In genomic region chr5:88883566-88884434, GRCh38 we compare ENCODE assay signal across 8 cellular contexts. TPM values are rescaled to one million over a fixed set of nuclear protein-coding genes. Genes with fewer than 3 reads are reported as not detected.
A peak's percentile ranks its signal among the peaks of the same experiment; 100 is the strongest.
DNase-seq lines count a peak whose midpoint lies in the region; ATAC-seq and TF ChIP-seq lines count a peak whose summit lies in the region.

No MANE protein-coding gene starts in this region.

- H3K27me3 ChIP-seq in neural cell (ENCODE audit: insufficient read depth, low read depth, low read length): peaks cover 45% of the 10 kb centered on the region

- H3K9ac ChIP-seq in neural cell (ENCODE audit: low read length): peak overlapping the region; percentile 57

- TF ChIP-seq EP300 in neural cell (conservative IDR thresholded peaks at IDR 0.05; ENCODE audit: poor library complexity, severe bottlenecking): peak; percentile 20

- H3K79me2 ChIP-seq in neural cell (replicated peaks; ENCODE audit: insufficient read depth, low read length): no peaks in the 10 kb centered on the region

- H3K27me3 Mint-ChIP-seq in activated T-helper 2 cell treated with anti-CD3 and anti-CD28 coated beads, Interferon-gamma antibody, Interleukin-2, Interleukin-4, amounts not matched to agents 10 μg/mL and 5 μg/mL and 100 μg/mL, durations not matched to agents 14 hours and 24 hours and 36 hours (ENCODE audit: low read depth): peaks cover 76% of the 10 kb centered on the region

- peak overlapping the region; percentile 79 for H3K4me3 ChIP-seq in neural cell (ENCODE audit: low read length)

- peak overlapping the region; percentile 52 for H3K27ac ChIP-seq in neural cell (ENCODE audit: low read length)

- intact Hi-C loops in activated T-helper 2 cell treated with anti-CD3 and anti-CD28 coated beads, Interferon-gamma antibody, Interleukin-2, Interleukin-4, amounts not matched to agents 10 μg/mL and 5 μg/mL and 100 μg/mL, durations not matched to agents 14 hours and 24 hours and 36 hours (cut with micrococcal nuclease): loop anchor here (1.0 to 10.0 kb wide), 5 partner anchors 56 to 1099 kb away; no protein-coding TSS in a partner anchor

- peak overlapping the region; percentile 15 for H2AFZ ChIP-seq in neural cell (ENCODE audit: low read depth, low read length)

- H3K4me2 ChIP-seq in neural cell (ENCODE audit: low read length): peak overlapping the region; percentile 76

- peak overlapping the region; percentile 81 for H3K4me3 Mint-ChIP-seq in activated T-helper 2 cell treated with anti-CD3 and anti-CD28 coated beads, Interferon-gamma antibody, Interleukin-2, Interleukin-4, amounts not matched to agents 10 μg/mL and 5 μg/mL and 100 μg/mL, durations not matched to agents 14 hours and 24 hours and 36 hours (ENCODE audit: low read depth)

- peak; percentile 39 for TF ChIP-seq CTCF in neural cell (IDR thresholded peaks at IDR 0.05; ENCODE audit: poor library complexity, severe bottlenecking)

- peak; percentile 21 for ATAC-seq in HG02610 (IDR thresholded peaks at IDR 0.05; ENCODE audit: unreplicated experiment)
- no peak for ATAC-seq in GM21381 (IDR thresholded peaks at IDR 0.05; ENCODE audit: unreplicated experiment)

- no peaks in the 10 kb centered on the region for H3K9me3 ChIP-seq in neural cell (ENCODE audit: low read length)

- H3K9me2 ChIP-seq in neural cell (ENCODE audit: insufficient read depth, low read length): no peaks in the 10 kb centered on the region

- no peaks in the 10 kb centered on the region for H3K36me3 ChIP-seq in neural cell (ENCODE audit: insufficient read depth, low read length)

- H4K20me1 ChIP-seq in neural cell (ENCODE audit: insufficient read depth): no peaks in the 10 kb centered on the region

- no peaks in the 10 kb centered on the region for H3K9me3 Mint-ChIP-seq in activated T-helper 2 cell treated with anti-CD3 and anti-CD28 coated beads, Interferon-gamma antibody, Interleukin-2, Interleukin-4, amounts not matched to agents 10 μg/mL and 5 μg/mL and 100 μg/mL, durations not matched to agents 14 hours and 24 hours and 36 hours

- peak; percentile 9 for DNase-seq in SIG-M5 treated with dmso at 0.1 percent for 504 hours (lab: John Stamatoyannopoulos, UW; ENCODE audit: unreplicated experiment)
- no peak for DNase-seq in SIG-M5 (lab: John Stamatoyannopoulos, UW)
- DNase-seq in NCI-H510A treated with DMSO at 0.1 percent for 48 hours (lab: John Stamatoyannopoulos, UW): peak; percentile 64
- DNase-seq in activated T-helper 2 cell treated with anti-CD3 and anti-CD28 coated beads, Interferon-gamma antibody, Interleukin-2, Interleukin-4, amounts not matched to agents 10 μg/mL and 5 μg/mL and 100 μg/mL, durations not matched to agents 14 hours and 24 hours and 36 hours (ENCODE audit: low spot score): no peak
- peak; percentile 61 for DNase-seq in germinal center (ENCODE audit: low spot score)

- H3K36me3 Mint-ChIP-seq in activated T-helper 2 cell treated with anti-CD3 and anti-CD28 coated beads, Interferon-gamma antibody, Interleukin-2, Interleukin-4, amounts not matched to agents 10 μg/mL and 5 μg/mL and 100 μg/mL, durations not matched to agents 14 hours and 24 hours and 36 hours (ENCODE audit: low read depth): no peaks in the 10 kb centered on the region

- H3F3A ChIP-seq in neural cell (ENCODE audit: insufficient read depth, low read length, poor library complexity, severe bottlenecking): no peaks in the 10 kb centered on the region

- H3K27ac Mint-ChIP-seq in activated T-helper 2 cell treated with anti-CD3 and anti-CD28 coated beads, Interferon-gamma antibody, Interleukin-2, Interleukin-4, amounts not matched to agents 10 μg/mL and 5 μg/mL and 100 μg/mL, durations not matched to agents 14 hours and 24 hours and 36 hours: no peak overlapping the region

- H3K4me1 Mint-ChIP-seq in activated T-helper 2 cell treated with anti-CD3 and anti-CD28 coated beads, Interferon-gamma antibody, Interleukin-2, Interleukin-4, amounts not matched to agents 10 μg/mL and 5 μg/mL and 100 μg/mL, durations not matched to agents 14 hours and 24 hours and 36 hours (ENCODE audit: low read depth): peaks cover 22% of the 10 kb centered on the region

- TF ChIP-seq RAD21 in neural cell (conservative IDR thresholded peaks at IDR 0.05): peak; percentile 55

TF ChIP-seq in neural cell, 6 proteins besides CTCF, POLR2A, EP300 and RAD21:
- peak; percentile 57 for TF ChIP-seq SMC3 (conservative IDR thresholded peaks at IDR 0.05; ENCODE audit: poor library complexity)
- TF ChIP-seq MXI1 (conservative IDR thresholded peaks at IDR 0.05; ENCODE audit: poor library complexity, severe bottlenecking): peak; percentile 72
- no peak for TF ChIP-seq EZH2 (IDR thresholded peaks at IDR 0.05; ENCODE audit: borderline replicate concordance, insufficient read depth, low read length, poor library complexity, severe bottlenecking)
- no peak for TF ChIP-seq REST (IDR thresholded peaks at IDR 0.05; ENCODE audit: borderline replicate concordance)
- peak; percentile 43 for TF ChIP-seq POLR2AphosphoS5 (IDR thresholded peaks at IDR 0.05)
- peak; percentile 41 for TF ChIP-seq TAF1 (IDR thresholded peaks at IDR 0.05; ENCODE audit: low read depth)

RNA-seq across cellular contexts. Expression of gene MEF2C, which starts 0.8 kb away (rescaled TPM):
- 0.25 and 0.30 TPM in 2 replicates for total RNA-seq in activated T-helper 2 cell treated with anti-CD3 and anti-CD28 coated beads, Interferon-gamma antibody, Interleukin-2, Interleukin-4, amounts not matched to agents 10 μg/mL and 5 μg/mL and 100 μg/mL, durations not matched to agents 14 hours and 24 hours and 36 hours
- polyA plus RNA-seq in neural cell: 18.6 and 30.2 TPM in 2 replicates
- 66.8 and 67.2 TPM in 2 replicates for polyA minus RNA-seq in neural cell

Comparison
In these comparisons a context has a peak if more than half of its experiments do, and no peak if none do; other contexts are left out.
1. DNase-seq: peak in SIG-M5 treated with dmso at 0.1 percent for 504 hours (single experiment), NCI-H510A treated with DMSO at 0.1 percent for 48 hours (single experiment) and germinal center (single experiment); none in SIG-M5 (single experiment) and activated T-helper 2 cell treated with anti-CD3 and anti-CD28 coated beads, Interferon-gamma antibody, Interleukin-2, Interleukin-4, amounts not matched to agents 10 μg/mL and 5 μg/mL and 100 μg/mL, durations not matched to agents 14 hours and 24 hours and 36 hours (single experiment).